Comparison of ENCODE assay signal across 8 cellular contexts in the genomic region with DNA sequence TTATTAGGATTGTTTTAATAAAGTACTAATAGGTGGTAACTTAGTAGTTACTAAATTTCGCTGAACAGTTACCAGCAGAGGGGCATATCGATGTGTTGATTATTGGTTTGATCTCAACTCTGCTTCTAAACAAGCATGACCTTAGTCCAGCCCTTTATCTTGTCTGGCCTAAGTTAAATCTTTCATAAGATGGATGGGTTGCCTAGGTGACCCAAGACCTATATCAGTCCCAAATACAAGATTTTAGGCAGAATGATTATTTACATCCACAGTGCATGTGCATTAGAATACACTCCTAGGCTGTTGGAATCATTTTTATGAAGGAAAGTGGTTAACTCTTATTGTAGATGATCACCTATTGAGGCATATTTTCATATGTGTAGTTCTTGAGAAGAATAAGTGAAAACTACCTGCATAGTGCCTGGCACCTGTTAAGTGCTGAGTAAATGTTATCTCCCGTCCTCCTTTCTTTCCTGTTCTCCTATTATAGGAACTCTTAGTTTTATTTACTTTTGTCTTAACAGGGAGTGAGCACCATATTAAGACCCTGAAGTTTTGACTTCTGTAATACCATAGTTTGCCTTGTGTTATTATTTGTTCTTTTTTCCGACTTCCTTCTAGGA. TPM values are rescaled to one million over a fixed set of nuclear protein-coding genes. Genes with fewer than 3 reads are reported as not detected.
DNase-seq lines count a peak whose midpoint lies in the region; ATAC-seq and TF ChIP-seq lines count a peak whose summit lies in the region.

No MANE protein-coding gene starts in this region.

- H3K9me3 ChIP-seq in suprapubic skin: no peaks in the 10 kb centered on the region

- POLR2A ChIA-PET in activated CD4-positive, alpha-beta memory T cell treated with anti-CD3 and anti-CD28 coated beads for 36 hours (lab: Charles Lee): no interaction called here

- no peaks in the 10 kb centered on the region for H3K9me3 Mint-ChIP-seq in activated CD4-positive, alpha-beta T cell treated with anti-CD3 and anti-CD28 coated beads, Interleukin-2, amount 10 ng/mL, durations not matched to agents 24 days and 14 days
- H3K9me3 Mint-ChIP-seq in activated CD4-positive, alpha-beta memory T cell treated with anti-CD3 and anti-CD28 coated beads for 36 hours: no peaks in the 10 kb centered on the region
- peaks cover 0 to 2% (median 0%) of the 10 kb centered on the region in 6 donors for H3K9me3 Mint-ChIP-seq in immature natural killer cell

- ATAC-seq in GM18873 (IDR thresholded peaks at IDR 0.05; ENCODE audit: low FRiP score, unreplicated experiment): no peak

- peak overlapping the region; percentile 99 for H3K4me3 Mint-ChIP-seq in activated CD4-positive, alpha-beta T cell treated with anti-CD3 and anti-CD28 coated beads, Interleukin-2, amount 10 ng/mL, durations not matched to agents 24 days and 14 days
- peak overlapping the region; percentile 95 for H3K4me3 Mint-ChIP-seq in activated CD4-positive, alpha-beta memory T cell treated with anti-CD3 and anti-CD28 coated beads for 36 hours
- peak overlapping the region; percentile 95 to 98 (median 96) for H3K4me3 Mint-ChIP-seq in immature natural killer cell

- TF ChIP-seq CTCF in suprapubic skin (IDR thresholded peaks at IDR 0.05): no peak

- no peak for DNase-seq in activated CD4-positive, alpha-beta T cell treated with anti-CD3 and anti-CD28 coated beads, Interleukin-2, amount 10 ng/mL, durations not matched to agents 24 days and 14 days
- no peak for DNase-seq in activated CD4-positive, alpha-beta T cell treated with anti-CD3 and anti-CD28 coated beads for 4 hours
- no peak for DNase-seq in activated CD4-positive, alpha-beta memory T cell treated with anti-CD3 and anti-CD28 coated beads for 36 hours
- no peak for DNase-seq in immature natural killer cell
- no peak for DNase-seq in suprapubic skin (ENCODE audit: low spot score in 2 of 2)
- no peak for DNase-seq in dedifferentiated amniotic fluid mesenchymal stem cell (ENCODE audit: extremely low spot score)
- DNase-seq in GM03348 (ENCODE audit: low spot score): no peak

- CTCF ChIA-PET in activated CD4-positive, alpha-beta memory T cell treated with anti-CD3 and anti-CD28 coated beads for 36 hours (lab: Charles Lee): no interaction called here

- 41% methylated on average over 4 of the region's 4 CpGs for WGBS in suprapubic skin

- H3K27me3 Mint-ChIP-seq in activated CD4-positive, alpha-beta T cell treated with anti-CD3 and anti-CD28 coated beads, Interleukin-2, amount 10 ng/mL, durations not matched to agents 24 days and 14 days: no peaks in the 10 kb centered on the region
- no peaks in the 10 kb centered on the region for H3K27me3 Mint-ChIP-seq in activated CD4-positive, alpha-beta memory T cell treated with anti-CD3 and anti-CD28 coated beads for 36 hours
- H3K27me3 Mint-ChIP-seq in immature natural killer cell (ENCODE audit: low read depth in 3 of 3): peaks cover 6 to 12% (median 7%) of the 10 kb centered on the region in 3 donors

- TF ChIP-seq POLR2A in suprapubic skin (IDR thresholded peaks at IDR 0.05): no peak

- H3K4me1 Mint-ChIP-seq in activated CD4-positive, alpha-beta T cell treated with anti-CD3 and anti-CD28 coated beads, Interleukin-2, amount 10 ng/mL, durations not matched to agents 24 days and 14 days: peaks cover 32% of the 10 kb centered on the region
- H3K4me1 Mint-ChIP-seq in activated CD4-positive, alpha-beta memory T cell treated with anti-CD3 and anti-CD28 coated beads for 36 hours (ENCODE audit: low read depth): peaks cover 36% of the 10 kb centered on the region
- H3K4me1 Mint-ChIP-seq in immature natural killer cell: peaks cover 16 to 44% of the 10 kb centered on the region in 2 donors

- H3K27ac Mint-ChIP-seq in activated CD4-positive, alpha-beta T cell treated with anti-CD3 and anti-CD28 coated beads, Interleukin-2, amount 10 ng/mL, durations not matched to agents 24 days and 14 days: no peak overlapping the region
- H3K27ac Mint-ChIP-seq in activated CD4-positive, alpha-beta memory T cell treated with anti-CD3 and anti-CD28 coated beads for 36 hours: peak overlapping the region; percentile 2
- H3K27ac Mint-ChIP-seq in immature natural killer cell: peak overlapping the region; percentile 39 to 97 (median 88)

- H3K36me3 Mint-ChIP-seq in activated CD4-positive, alpha-beta T cell treated with anti-CD3 and anti-CD28 coated beads, Interleukin-2, amount 10 ng/mL, durations not matched to agents 24 days and 14 days (ENCODE audit: low read depth): peaks cover 11% of the 10 kb centered on the region
- H3K36me3 Mint-ChIP-seq in activated CD4-positive, alpha-beta memory T cell treated with anti-CD3 and anti-CD28 coated beads for 36 hours: no peaks in the 10 kb centered on the region
- H3K36me3 Mint-ChIP-seq in immature natural killer cell: no peaks in the 10 kb centered on the region

- no peak for TF ChIP-seq EP300 in suprapubic skin (IDR thresholded peaks at IDR 0.05)

- intact Hi-C loops in activated CD4-positive, alpha-beta T cell treated with anti-CD3 and anti-CD28 coated beads, Interleukin-2, amount 10 ng/mL, durations not matched to agents 24 days and 14 days (cut with micrococcal nuclease): loop anchor here (1.0 kb wide), 1 partner anchor 8 kb away; no protein-coding TSS in a partner anchor
- intact Hi-C loops in activated CD4-positive, alpha-beta memory T cell treated with anti-CD3 and anti-CD28 coated beads for 36 hours (cut with micrococcal nuclease): no loop called here

- no peaks in the 10 kb centered on the region for H3K36me3 ChIP-seq in suprapubic skin

- H3K27ac ChIP-seq in suprapubic skin: no peak overlapping the region

- H3K4me3 ChIP-seq in suprapubic skin: peak overlapping the region; percentile 100

- H3K27me3 ChIP-seq in suprapubic skin: no peaks in the 10 kb centered on the region

- H3K4me1 ChIP-seq in suprapubic skin: peaks cover 22% of the 10 kb centered on the region

RNA-seq across cellular contexts. Expression of a gene that starts 1.1 kb away (rescaled TPM):
- total RNA-seq in activated CD4-positive, alpha-beta T cell treated with anti-CD3 and anti-CD28 coated beads, Interleukin-2, amount 10 ng/mL, durations not matched to agents 24 days and 14 days: 15.3 and 16.1 TPM in 2 replicates
- 10 to 100 TPM; 16.0 to 18.5 TPM for total RNA-seq in activated CD4-positive, alpha-beta memory T cell treated with anti-CD3 and anti-CD28 coated beads for 36 hours
- 10 to 100 TPM in 2 of 3 donors, 1 to 10 TPM in 1; 5.3 to 12.2 (median 11.6) TPM for polyA plus RNA-seq in immature natural killer cell
- 10 to 100 TPM; 12.4 to 37.2 (median 21.4) TPM for total RNA-seq in suprapubic skin
